In the genomic region with DNA sequence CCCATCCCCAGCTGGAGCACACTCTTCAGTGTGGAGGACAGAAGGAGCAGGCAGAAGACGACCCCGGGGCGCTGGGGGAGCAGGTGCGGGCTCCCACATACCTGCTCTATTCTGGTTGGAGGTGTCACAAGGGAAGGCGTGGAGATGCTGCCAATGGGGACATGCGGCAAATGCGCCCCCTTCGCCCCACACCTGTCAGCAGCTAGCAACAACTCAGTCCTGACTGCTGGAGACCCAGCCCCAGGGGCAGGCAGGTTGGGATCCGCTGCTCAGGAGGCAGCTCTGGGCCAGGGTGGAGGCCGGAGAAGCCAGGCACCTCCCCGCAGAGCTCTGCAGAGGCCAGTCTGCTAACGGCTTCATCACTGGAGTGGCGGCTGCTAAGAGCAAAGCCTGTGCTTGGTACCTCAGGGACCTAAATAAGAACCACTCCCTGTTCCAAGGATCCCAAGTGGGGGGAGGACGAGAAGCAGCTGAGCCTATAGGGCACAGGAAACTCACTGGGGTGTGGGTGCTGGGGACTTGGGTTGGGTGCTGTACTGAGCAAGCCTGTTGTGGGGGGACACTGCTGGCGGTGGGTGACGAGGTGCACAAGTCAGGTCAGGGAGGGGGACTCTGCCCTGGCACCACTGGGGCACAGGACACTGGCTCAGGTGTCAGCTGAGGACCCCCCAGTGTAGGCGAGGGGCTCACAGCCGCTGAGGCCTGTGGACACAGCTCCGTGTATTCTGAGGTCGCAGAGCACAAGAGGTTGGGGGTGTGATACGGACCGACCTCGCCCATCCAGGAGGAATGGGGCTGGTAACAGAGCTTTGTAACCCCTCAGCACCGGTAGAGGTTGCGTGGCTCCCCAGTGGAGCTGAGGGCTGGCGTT, we compare ENCODE assay signal across 13 cellular contexts. TPM values are rescaled to one million over a fixed set of nuclear protein-coding genes. Genes with fewer than 3 reads are reported as not detected.
DNase-seq lines count a peak whose midpoint lies in the region; ATAC-seq and TF ChIP-seq lines count a peak whose summit lies in the region.
"Had no signal": no experiment of that assay in that cellular context is flagged by ENCODE, and none has a peak within 500 bp of the region (broad histone marks: within the 10 kb centered on the region; RNA-seq: fewer than 3 reads in every experiment).

No MANE protein-coding gene starts in this region.

- H3K9me3 ChIP-seq in DOHH2 (ENCODE audit: control insufficient read depth, insufficient read depth, low read length) (no peaks in the 10 kb centered on the region; the same call in 1 of the 2 replicates), BE2C (no peaks in the 10 kb centered on the region)
- H3K9me3 ChIP-seq: adrenal gland had no signal

- DNase-seq in RWPE1 (ENCODE audit: low spot score) (no peak), nephron progenitor cell (no peak), CD1c-positive myeloid dendritic cell (ENCODE audit: extremely low spot score) (no peak), GM13976 (ENCODE audit: low spot score) (no peak), BE2C (no peak)
- DNase-seq: activated CD4-positive, alpha-beta T cell treated with anti-CD3 and anti-CD28 coated beads, Interleukin-2, amount 50 U/mL, for 48 hours; adrenal gland; NCI-H1436 treated with DMSO at 0.1 percent for 48 hours; NCI-H446; stimulated activated CD4-positive, alpha-beta T cell treated with anti-CD3 and anti-CD28 coated beads, Interleukin-15, amount 100 ng/mL, for 24 hours had no signal

- peaks cover 26% of the 10 kb centered on the region for H3K36me3 Mint-ChIP-seq in nephron progenitor cell (ENCODE audit: low read depth)

- H3K9me2 ChIP-seq in DOHH2 (replicated peaks; ENCODE audit: control insufficient read depth, low read length), result no peaks in the 10 kb centered on the region

- H3K27me3 Mint-ChIP-seq in nephron progenitor cell (ENCODE audit: low read depth, poor library complexity), result peaks cover 11% of the 10 kb centered on the region

- peak; percentile 1 for ATAC-seq in GM21717 (IDR thresholded peaks at IDR 0.05; ENCODE audit: unreplicated experiment)
- ATAC-seq in HG02642 (IDR thresholded peaks at IDR 0.05; ENCODE audit: poor library complexity, unreplicated experiment), result no peak

- CTCF ChIA-PET in RWPE1 (lab: Yijun Ruan, JAX), result interaction anchor here (0.7 to 1.1 kb wide), 3 partner anchors 19 to 151 kb away, joined by 3 to 5 read pairs (median 4); a partner anchor contains a TSS

- H3K27me3 ChIP-seq in DOHH2 (ENCODE audit: control insufficient read depth, low read length), result no peaks in the 10 kb centered on the region
- no peaks in the 10 kb centered on the region for H3K27me3 ChIP-seq in BE2C
- H3K27me3 ChIP-seq: adrenal gland had no signal

- H3K4me1 ChIP-seq in DOHH2 (ENCODE audit: control insufficient read depth, low read length) (peaks cover 91% of the 10 kb centered on the region), BE2C (peaks cover 7% of the 10 kb centered on the region)

- H3F3A ChIP-seq in DOHH2 (ENCODE audit: control insufficient read depth, insufficient read depth), result peaks cover 51% of the 10 kb centered on the region

- peaks cover 92% of the 10 kb centered on the region for H3K79me2 ChIP-seq in DOHH2 (ENCODE audit: control insufficient read depth, low read length)

- peaks cover 11% of the 10 kb centered on the region for H3K9me3 Mint-ChIP-seq in nephron progenitor cell

- H3K27ac ChIP-seq in DOHH2 (ENCODE audit: low read depth, low read length) (peak overlapping the region; percentile 98), RWPE1 (peak overlapping the region; percentile 94)
- H3K27ac ChIP-seq: adrenal gland had no signal

- H3K4me2 ChIP-seq in DOHH2 (ENCODE audit: low read length), result peak overlapping the region; percentile 89

- H3K4me1 Mint-ChIP-seq in nephron progenitor cell, result peaks cover 65% of the 10 kb centered on the region

- in situ Hi-C loops in GM13976 (cut with MboI; ENCODE audit: low sequenced_read_pairs, unreplicated experiment), result no loop called here

- peak overlapping the region; percentile 55 for H3K4me3 Mint-ChIP-seq in nephron progenitor cell

- H3K36me3 ChIP-seq in DOHH2 (ENCODE audit: control insufficient read depth, low read length) (peaks cover 70% of the 10 kb centered on the region), BE2C (peaks cover 31% of the 10 kb centered on the region)
- H3K36me3 ChIP-seq: adrenal gland had no signal

- POLR2A ChIA-PET in RWPE1 (lab: Yijun Ruan, JAX; ENCODE audit: low non-redundant PET), result no interaction called here

- peaks cover 19% of the 10 kb centered on the region for H4K20me1 ChIP-seq in DOHH2 (ENCODE audit: control insufficient read depth, insufficient read depth, low read depth, low read length)

- H3K27ac Mint-ChIP-seq in nephron progenitor cell, result peak overlapping the region; percentile 36

- H3K4me3 ChIP-seq in DOHH2 (ENCODE audit: low read length) (peak overlapping the region; percentile 91), BE2C (ENCODE audit: low read depth, low read length) (no peak overlapping the region)
- H3K4me3 ChIP-seq: adrenal gland had no signal

- TF ChIP-seq CTCF in DOHH2 (IDR thresholded peaks at IDR 0.05; ENCODE audit: low read depth, low read length, poor library complexity, severe bottlenecking), result peak; percentile 45
- no peak for TF ChIP-seq CTCF in RWPE1 (conservative IDR thresholded peaks at IDR 0.05; ENCODE audit: low read depth)
- TF ChIP-seq CTCF in nephron progenitor cell (IDR thresholded peaks at IDR 0.05), result no peak
- TF ChIP-seq CTCF in GM13976 (IDR thresholded peaks at IDR 0.05; ENCODE audit: borderline replicate concordance, control extremely low read depth, extremely low read depth, insufficient read depth, missing control alignments), result no peak
- no peak for TF ChIP-seq CTCF in BE2C (IDR thresholded peaks at IDR 0.05; ENCODE audit: low read depth, low read length)

RNA-seq across cellular contexts. Expression of a gene that starts 19.2 kb away (rescaled TPM):
- polyA plus RNA-seq in BE2C (2012; ENCODE audit: insufficient read depth, insufficient read length, low read depth), result 41.4 TPM

RNA-seq across cellular contexts. Expression of a gene that starts 42.1 kb away (rescaled TPM):
- polyA plus RNA-seq in BE2C (2012; ENCODE audit: insufficient read depth, insufficient read length, low read depth), result 0.19 TPM

RNA-seq across cellular contexts. Expression of a gene that starts 49.8 kb away (rescaled TPM):
- 18.8 TPM for polyA plus RNA-seq in BE2C (2012; ENCODE audit: insufficient read depth, insufficient read length, low read depth)
